13 cellular contexts compared by ENCODE assay signal in genomic region chr12:52634266-52635056, GRCh38. TPM values are rescaled to one million over a fixed set of nuclear protein-coding genes. Genes with fewer than 3 reads are reported as not detected.
A peak's percentile ranks its signal among the peaks of the same experiment; 100 is the strongest.
DNase-seq lines count a peak whose midpoint lies in the region; ATAC-seq and TF ChIP-seq lines count a peak whose summit lies in the region.
"Had no signal": no experiment of that assay in that cellular context is flagged by ENCODE, and none has a peak within 500 bp of the region (broad histone marks: within the 10 kb centered on the region; RNA-seq: fewer than 3 reads in every experiment).

No MANE protein-coding gene starts in this region.

- CTCF ChIA-PET in CD4-positive, alpha-beta T cell (lab: Charles Lee): no interaction called here
- CTCF ChIA-PET in naive thymus-derived CD4-positive, alpha-beta T cell (lab: Charles Lee): interaction anchor here (1.0 to 4.8 kb wide), 9 partner anchors 8 to 245 kb away, joined by 3 to 32 read pairs (median 6); no protein-coding TSS in a partner anchor

- H3K9me3 ChIP-seq in CD4-positive, alpha-beta T cell (ENCODE audit: control insufficient read depth, low read length): no peaks in the 10 kb centered on the region
- no peaks in the 10 kb centered on the region for H3K9me3 ChIP-seq in MM.1S (replicated peaks; ENCODE audit: insufficient read depth, low read length)
- H3K9me3 ChIP-seq in naive thymus-derived CD4-positive, alpha-beta T cell (ENCODE audit: control insufficient read depth in 2 of 3, low read length in 3 of 3): no peaks in the 10 kb centered on the region
- H3K9me3 ChIP-seq: Peyer's patch had no signal

- H3K9me2 ChIP-seq in MM.1S (replicated peaks; ENCODE audit: insufficient read depth, low read length): no peaks in the 10 kb centered on the region

- peaks cover 5% of the 10 kb centered on the region for H3K36me3 Mint-ChIP-seq in CD4-positive, alpha-beta T cell (ENCODE audit: low read depth)
- peaks cover 0 to 9% (median 0%) of the 10 kb centered on the region in 5 donors for H3K36me3 Mint-ChIP-seq in naive thymus-derived CD4-positive, alpha-beta T cell

- no peaks in the 10 kb centered on the region for H3K9me3 Mint-ChIP-seq in CD4-positive, alpha-beta T cell
- peaks cover 0 to 3% (median 0%) of the 10 kb centered on the region in 11 donors for H3K9me3 Mint-ChIP-seq in naive thymus-derived CD4-positive, alpha-beta T cell
- H3K9me3 Mint-ChIP-seq: activated B cell treated with CpG ODN at 0.5 μM for 24 hours had no signal

- no peak overlapping the region for H3K4me3 ChIP-seq in MM.1S (ENCODE audit: low read length)
- H3K4me3 ChIP-seq in coronary artery: no peak overlapping the region
- no peak overlapping the region for H3K4me3 ChIP-seq in naive thymus-derived CD4-positive, alpha-beta T cell (ENCODE audit: low read length)
- H3K4me3 ChIP-seq: Peyer's patch had no signal

- H3K27ac Mint-ChIP-seq in CD4-positive, alpha-beta T cell: peak overlapping the region; percentile 89
- H3K27ac Mint-ChIP-seq in naive thymus-derived CD4-positive, alpha-beta T cell: peak overlapping the region; percentile 50 to 96 (median 90)
- H3K27ac Mint-ChIP-seq: activated B cell treated with CpG ODN at 0.5 μM for 24 hours had no signal

- H3K36me3 ChIP-seq in MM.1S (replicated peaks; ENCODE audit: insufficient read depth, low read length): no peaks in the 10 kb centered on the region
- no peaks in the 10 kb centered on the region for H3K36me3 ChIP-seq in naive thymus-derived CD4-positive, alpha-beta T cell (ENCODE audit: control insufficient read depth in 2 of 3, insufficient read depth in 3 of 3, low read length in 3 of 3)
- H3K36me3 ChIP-seq: Peyer's patch had no signal

- H3K27me3 ChIP-seq in CD4-positive, alpha-beta T cell (ENCODE audit: control insufficient read depth, insufficient read depth, low read length): no peaks in the 10 kb centered on the region
- H3K27me3 ChIP-seq in MM.1S (replicated peaks; ENCODE audit: insufficient read depth, low read length): 0 out of 2 replicates have a peak, but pooled peaks cover 9% of the 10 kb centered on the region
- H3K27me3 ChIP-seq in naive thymus-derived CD4-positive, alpha-beta T cell (ENCODE audit: control insufficient read depth in 2 of 2, insufficient read depth in 2 of 2, low read length in 2 of 2): peaks cover 0 to 3% of the 10 kb centered on the region in 2 donors
- H3K27me3 ChIP-seq: Peyer's patch had no signal

- H3K4me2 ChIP-seq in MM.1S (ENCODE audit: low read depth, low read length): no peak overlapping the region

- intact Hi-C loops in CD4-positive, alpha-beta T cell (cut with DNase I, micrococcal nuclease): no loop called here
- intact Hi-C loops in naive thymus-derived CD4-positive, alpha-beta T cell (cut with micrococcal nuclease): loop anchor here in 1 of 2 donors (5.0 kb wide), 1 partner anchor 47 kb away; no protein-coding TSS in a partner anchor

- H3F3A ChIP-seq in MM.1S (ENCODE audit: insufficient read depth, low read length): no peaks in the 10 kb centered on the region

- no peak for ATAC-seq in CD4-positive, alpha-beta T cell (ENCODE audit: poor library complexity)
- ATAC-seq in naive thymus-derived CD4-positive, alpha-beta T cell: no peak
- ATAC-seq in GM18505 (IDR thresholded peaks at IDR 0.05; ENCODE audit: unreplicated experiment): no peak

- peaks cover 66% of the 10 kb centered on the region for H3K4me1 Mint-ChIP-seq in CD4-positive, alpha-beta T cell (ENCODE audit: low read depth)
- peaks cover 44 to 88% (median 67%) of the 10 kb centered on the region in 7 donors for H3K4me1 Mint-ChIP-seq in naive thymus-derived CD4-positive, alpha-beta T cell
- H3K4me1 Mint-ChIP-seq: activated B cell treated with CpG ODN at 0.5 μM for 24 hours had no signal

- H4K20me1 ChIP-seq in MM.1S (ENCODE audit: insufficient read depth, low read length): no peaks in the 10 kb centered on the region

- peak overlapping the region; percentile 30 for H3K4me3 Mint-ChIP-seq in CD4-positive, alpha-beta T cell
- peak overlapping the region in 9 of 10 donors; percentile 36 to 95 (median 60) for H3K4me3 Mint-ChIP-seq in naive thymus-derived CD4-positive, alpha-beta T cell
- H3K4me3 Mint-ChIP-seq: activated B cell treated with CpG ODN at 0.5 μM for 24 hours had no signal

- H3K27ac ChIP-seq in CD4-positive, alpha-beta T cell (ENCODE audit: low read depth, low read length): no peak overlapping the region
- no peak overlapping the region for H3K27ac ChIP-seq in MM.1S (ENCODE audit: low read length)
- H3K27ac ChIP-seq in coronary artery: no peak overlapping the region
- H3K27ac ChIP-seq in naive thymus-derived CD4-positive, alpha-beta T cell (ENCODE audit: low read depth, low read length): no peak overlapping the region
- H3K27ac ChIP-seq: Peyer's patch had no signal

- H2AFZ ChIP-seq in MM.1S (ENCODE audit: low read length): no peak overlapping the region

- DNase-seq in CD4-positive, alpha-beta T cell: no peak
- DNase-seq in MM.1S (peak; percentile 13), coronary artery (ENCODE audit: low spot score) (peak; percentile 49), iPS-NIHi11 (ENCODE audit: low spot score) (no peak)
- DNase-seq in naive thymus-derived CD4-positive, alpha-beta T cell: peak in 1 of 9 donors; percentile 16
- no peak for DNase-seq in stimulated activated CD4-positive, alpha-beta T cell treated with anti-CD3 and anti-CD28 coated beads, Interleukin-1b, Interleukin-23, amount 100 ng/mL, for 48 hours
- no peak for DNase-seq in stimulated activated CD4-positive, alpha-beta T cell treated with anti-CD3 and anti-CD28 coated beads, Interleukin-12 subunit alpha, Interleukin-12 subunit beta, amount 100 ng/mL, for 4 hours
- DNase-seq: activated B cell treated with CpG ODN at 0.5 μM for 24 hours, Peyer's patch, retina had no signal

- no peaks in the 10 kb centered on the region for H3K4me1 ChIP-seq in MM.1S (ENCODE audit: low read length)
- peaks cover 19 to 59% of the 10 kb centered on the region in 2 donors for H3K4me1 ChIP-seq in naive thymus-derived CD4-positive, alpha-beta T cell (ENCODE audit: control insufficient read depth in 2 of 2, insufficient read depth in 2 of 2, low read length in 2 of 2)
- H3K4me1 ChIP-seq: Peyer's patch had no signal

- TF ChIP-seq POLR2A in GM18505 (IDR thresholded peaks at IDR 0.05; ENCODE audit: borderline replicate concordance, extremely low read depth, insufficient read depth, insufficient read length): no peak

- H3K9ac ChIP-seq in MM.1S (ENCODE audit: low read length): no peak overlapping the region

- no peaks in the 10 kb centered on the region for H3K79me2 ChIP-seq in MM.1S (ENCODE audit: low read length)

- H3K27me3 Mint-ChIP-seq in CD4-positive, alpha-beta T cell: no peaks in the 10 kb centered on the region
- H3K27me3 Mint-ChIP-seq in naive thymus-derived CD4-positive, alpha-beta T cell: peaks cover 0 to 16% (median 0%) of the 10 kb centered on the region in 5 donors

- no peak for TF ChIP-seq CTCF in CD4-positive, alpha-beta T cell (IDR thresholded peaks at IDR 0.05)
- TF ChIP-seq CTCF in MM.1S (IDR thresholded peaks at IDR 0.05; ENCODE audit: low read length) (no peak), coronary artery (IDR thresholded peaks at IDR 0.05) (no peak)

- POLR2A ChIA-PET in CD4-positive, alpha-beta T cell (lab: Charles Lee): interaction anchor here (1.2 to 3.1 kb wide), 6 partner anchors 11 to 240 kb away, joined by 3 to 27 read pairs (median 6); no protein-coding TSS in a partner anchor
- POLR2A ChIA-PET in naive thymus-derived CD4-positive, alpha-beta T cell (lab: Charles Lee): interaction anchor here (1.0 to 12.4 kb wide), 6 partner anchors 8 to 56 kb away, joined by 3 to 227 read pairs (median 6); partner anchors contain the start of gene KRT73

RNA-seq across cellular contexts. Expression of gene KRT73, which starts 16.1 kb away (rescaled TPM):
- 10 to 100 TPM; 67.2 to 69.7 TPM for total RNA-seq in CD4-positive, alpha-beta T cell
- 10 to 100 TPM in 4 of 5 experiments, 1 to 10 TPM in 1; 1.0 to 96.4 (median 65.6) TPM for total RNA-seq in naive thymus-derived CD4-positive, alpha-beta T cell
- polyA plus RNA-seq in naive thymus-derived CD4-positive, alpha-beta T cell: 10 to 100 TPM in 1 of 2 donors, 1 to 10 TPM in 1; 6.2 to 11.1 TPM
- total RNA-seq: activated B cell treated with CpG ODN at 0.5 μM for 24 hours, M059J had no signal

RNA-seq across cellular contexts. Expression of gene KRT2, which starts 17.6 kb away (rescaled TPM):
- 1 to 10 TPM; 1.7 to 2.1 TPM for total RNA-seq in CD4-positive, alpha-beta T cell
- 1 to 10 TPM in 3 of 5 experiments, under 1 TPM in 1, not detected in 1; 0.29 to 2.3 (median 2.0) TPM for total RNA-seq in naive thymus-derived CD4-positive, alpha-beta T cell
- polyA plus RNA-seq in naive thymus-derived CD4-positive, alpha-beta T cell: 1 to 10 TPM; 2.4 to 4.7 TPM
- total RNA-seq: activated B cell treated with CpG ODN at 0.5 μM for 24 hours, M059J had no signal
- polyA plus RNA-seq: adipose tissue had no signal

RNA-seq across cellular contexts. Expression of gene KRT72, which starts 33.2 kb away (rescaled TPM):
- total RNA-seq in CD4-positive, alpha-beta T cell: 10 to 100 TPM; 82.2 to 83.4 TPM
- 100 to 1,000 TPM in 3 of 5 experiments, 10 to 100 TPM in 1, 1 to 10 TPM in 1; 2.1 to 149 (median 104) TPM for total RNA-seq in naive thymus-derived CD4-positive, alpha-beta T cell
- under 1 TPM in 1 of 2 donors, not detected in 1; 0.71 TPM for polyA plus RNA-seq in naive thymus-derived CD4-positive, alpha-beta T cell
- total RNA-seq: activated B cell treated with CpG ODN at 0.5 μM for 24 hours, M059J had no signal

RNA-seq across cellular contexts. Expression of gene KRT1, which starts 45.7 kb away (rescaled TPM):
- 1 to 10 TPM; 3.9 to 4.0 TPM for total RNA-seq in CD4-positive, alpha-beta T cell
- 1 to 10 TPM in 2 of 5 experiments, under 1 TPM in 1, not detected in 2; 0.27 to 5.6 (median 2.3) TPM for total RNA-seq in naive thymus-derived CD4-positive, alpha-beta T cell
- 1 to 10 TPM; 5.2 to 9.4 TPM for polyA plus RNA-seq in naive thymus-derived CD4-positive, alpha-beta T cell
- total RNA-seq: activated B cell treated with CpG ODN at 0.5 μM for 24 hours, M059J had no signal
- polyA plus RNA-seq: adipose tissue had no signal

Comparison
In these comparisons a context has a peak if more than half of its experiments do, and no peak if none do; other contexts are left out.
1. DNase-seq: peak in MM.1S (single experiment) and coronary artery (single experiment); none in CD4-positive, alpha-beta T cell (0 of 10), stimulated activated CD4-positive, alpha-beta T cell treated with anti-CD3 and anti-CD28 coated beads, Interleukin-1b, Interleukin-23, amount 100 ng/mL, for 48 hours (single experiment), iPS-NIHi11 (single experiment) and stimulated activated CD4-positive, alpha-beta T cell treated with anti-CD3 and anti-CD28 coated beads, Interleukin-12 subunit alpha, Interleukin-12 subunit beta, amount 100 ng/mL, for 4 hours (single experiment).